1 cellular context compared by ENCODE assay signal in the genomic region with DNA sequence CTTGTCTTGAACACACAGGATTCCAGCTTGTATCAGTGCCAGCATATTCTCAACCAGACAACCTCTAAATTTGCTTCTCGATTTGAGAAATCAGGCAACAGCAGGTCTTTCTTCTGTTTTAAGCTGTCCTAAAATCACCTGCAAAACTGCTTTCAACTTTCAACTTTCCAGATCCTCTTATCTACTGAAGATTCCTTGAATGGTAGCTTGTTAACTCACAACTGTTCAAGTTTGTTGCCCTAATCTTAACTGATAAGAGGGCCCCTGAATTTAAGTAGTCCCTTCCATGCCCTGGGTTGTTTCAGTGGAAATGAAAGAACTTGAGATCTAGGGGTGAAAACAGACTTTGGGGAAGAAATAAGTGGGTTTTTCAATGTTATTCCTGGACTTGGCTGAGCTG.
TF ChIP-seq lines count a peak whose summit lies in the region.

No MANE protein-coding gene starts in this region.

TF ChIP-seq in K562, 482 proteins besides CTCF, POLR2A, EP300 and RAD21 (continues in another document):
- no peak for TF ChIP-seq ZFP36 (IDR thresholded peaks at IDR 0.05; ENCODE audit: low read depth, low read length, partially characterized antibody)
- TF ChIP-seq ZNF57 (CRISPR knock-in tag; IDR thresholded peaks at IDR 0.05): no peak
- no peak for TF ChIP-seq HBP1 (CRISPR knock-in tag; IDR thresholded peaks at IDR 0.05)
- no peak for TF ChIP-seq PPARD (CRISPR knock-in tag; IDR thresholded peaks at IDR 0.05)
- TF ChIP-seq, protein P1, sequence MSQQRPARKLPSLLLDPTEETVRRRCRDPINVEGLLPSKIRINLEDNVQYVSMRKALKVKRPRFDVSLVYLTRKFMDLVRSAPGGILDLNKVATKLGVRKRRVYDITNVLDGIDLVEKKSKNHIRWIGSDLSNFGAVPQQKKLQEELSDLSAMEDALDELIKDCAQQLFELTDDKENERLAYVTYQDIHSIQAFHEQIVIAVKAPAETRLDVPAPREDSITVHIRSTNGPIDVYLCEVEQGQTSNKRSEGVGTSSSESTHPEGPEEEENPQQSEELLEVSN (IDR thresholded peaks at IDR 0.05; ENCODE audit: borderline replicate concordance in 1 of 2, extremely low read depth in 1 of 2, insufficient read depth in 1 of 2, insufficient read length in 1 of 2, low read depth in 1 of 2, low read length in 1 of 2, poor library complexity in 1 of 2, severe bottlenecking in 1 of 2): no peak
- TF ChIP-seq USF2 (CRISPR knock-in tag; IDR thresholded peaks at IDR 0.05): no peak
- TF ChIP-seq USF1 (CRISPR knock-in tag; IDR thresholded peaks at IDR 0.05): no peak
- no peak for TF ChIP-seq ZNF347 (CRISPR knock-in tag; IDR thresholded peaks at IDR 0.05; ENCODE audit: low read depth)
- no peak for TF ChIP-seq HCFC1 (IDR thresholded peaks at IDR 0.05; ENCODE audit: low read depth, low read length)
- TF ChIP-seq GTF2F1 (IDR thresholded peaks at IDR 0.05; ENCODE audit: low read depth, low read length): no peak
- no peak for TF ChIP-seq BRD9 (IDR thresholded peaks at IDR 0.05; ENCODE audit: low read depth, partially characterized antibody)
- TF ChIP-seq NR2C2 (CRISPR knock-in tag; IDR thresholded peaks at IDR 0.05): no peak
- peak; percentile 63 for TF ChIP-seq NR2C2 (tag; IDR thresholded peaks at IDR 0.05)
- no peak for TF ChIP-seq PTTG1 (tag; IDR thresholded peaks at IDR 0.05; ENCODE audit: low read depth)
- peak; percentile 26; the same call in 1 of the 2 replicates for TF ChIP-seq TCF3 (CRISPR knock-in tag; IDR thresholded peaks at IDR 0.05)
- no peak for TF ChIP-seq TSHZ1 (CRISPR knock-in tag; IDR thresholded peaks at IDR 0.05)
- TF ChIP-seq L3MBTL2 (IDR thresholded peaks at IDR 0.05): no peak
- TF ChIP-seq NFYB (IDR thresholded peaks at IDR 0.05; ENCODE audit: extremely low read depth, insufficient read length): no peak
- TF ChIP-seq, protein P2, sequence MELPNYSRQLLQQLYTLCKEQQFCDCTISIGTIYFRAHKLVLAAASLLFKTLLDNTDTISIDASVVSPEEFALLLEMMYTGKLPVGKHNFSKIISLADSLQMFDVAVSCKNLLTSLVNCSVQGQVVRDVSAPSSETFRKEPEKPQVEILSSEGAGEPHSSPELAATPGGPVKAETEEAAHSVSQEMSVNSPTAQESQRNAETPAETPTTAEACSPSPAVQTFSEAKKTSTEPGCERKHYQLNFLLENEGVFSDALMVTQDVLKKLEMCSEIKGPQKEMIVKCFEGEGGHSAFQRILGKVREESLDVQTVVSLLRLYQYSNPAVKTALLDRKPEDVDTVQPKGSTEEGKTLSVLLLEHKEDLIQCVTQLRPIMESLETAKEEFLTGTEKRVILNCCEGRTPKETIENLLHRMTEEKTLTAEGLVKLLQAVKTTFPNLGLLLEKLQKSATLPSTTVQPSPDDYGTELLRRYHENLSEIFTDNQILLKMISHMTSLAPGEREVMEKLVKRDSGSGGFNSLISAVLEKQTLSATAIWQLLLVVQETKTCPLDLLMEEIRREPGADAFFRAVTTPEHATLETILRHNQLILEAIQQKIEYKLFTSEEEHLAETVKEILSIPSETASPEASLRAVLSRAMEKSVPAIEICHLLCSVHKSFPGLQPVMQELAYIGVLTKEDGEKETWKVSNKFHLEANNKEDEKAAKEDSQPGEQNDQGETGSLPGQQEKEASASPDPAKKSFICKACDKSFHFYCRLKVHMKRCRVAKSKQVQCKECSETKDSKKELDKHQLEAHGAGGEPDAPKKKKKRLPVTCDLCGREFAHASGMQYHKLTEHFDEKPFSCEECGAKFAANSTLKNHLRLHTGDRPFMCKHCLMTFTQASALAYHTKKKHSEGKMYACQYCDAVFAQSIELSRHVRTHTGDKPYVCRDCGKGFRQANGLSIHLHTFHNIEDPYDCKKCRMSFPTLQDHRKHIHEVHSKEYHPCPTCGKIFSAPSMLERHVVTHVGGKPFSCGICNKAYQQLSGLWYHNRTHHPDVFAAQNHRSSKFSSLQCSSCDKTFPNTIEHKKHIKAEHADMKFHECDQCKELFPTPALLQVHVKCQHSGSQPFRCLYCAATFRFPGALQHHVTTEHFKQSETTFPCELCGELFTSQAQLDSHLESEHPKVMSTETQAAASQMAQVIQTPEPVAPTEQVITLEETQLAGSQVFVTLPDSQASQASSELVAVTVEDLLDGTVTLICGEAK (IDR thresholded peaks at IDR 0.05): no peak
- TF ChIP-seq, protein P2 (CRISPR knock-in tag; IDR thresholded peaks at IDR 0.05): no peak
- TF ChIP-seq, protein P3, sequence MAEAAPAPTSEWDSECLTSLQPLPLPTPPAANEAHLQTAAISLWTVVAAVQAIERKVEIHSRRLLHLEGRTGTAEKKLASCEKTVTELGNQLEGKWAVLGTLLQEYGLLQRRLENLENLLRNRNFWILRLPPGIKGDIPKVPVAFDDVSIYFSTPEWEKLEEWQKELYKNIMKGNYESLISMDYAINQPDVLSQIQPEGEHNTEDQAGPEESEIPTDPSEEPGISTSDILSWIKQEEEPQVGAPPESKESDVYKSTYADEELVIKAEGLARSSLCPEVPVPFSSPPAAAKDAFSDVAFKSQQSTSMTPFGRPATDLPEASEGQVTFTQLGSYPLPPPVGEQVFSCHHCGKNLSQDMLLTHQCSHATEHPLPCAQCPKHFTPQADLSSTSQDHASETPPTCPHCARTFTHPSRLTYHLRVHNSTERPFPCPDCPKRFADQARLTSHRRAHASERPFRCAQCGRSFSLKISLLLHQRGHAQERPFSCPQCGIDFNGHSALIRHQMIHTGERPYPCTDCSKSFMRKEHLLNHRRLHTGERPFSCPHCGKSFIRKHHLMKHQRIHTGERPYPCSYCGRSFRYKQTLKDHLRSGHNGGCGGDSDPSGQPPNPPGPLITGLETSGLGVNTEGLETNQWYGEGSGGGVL (CRISPR knock-in tag; IDR thresholded peaks at IDR 0.05): no peak
- no peak for TF ChIP-seq MTA3 (IDR thresholded peaks at IDR 0.05; ENCODE audit: borderline replicate concordance)
- TF ChIP-seq ZNF668 (CRISPR knock-in tag; IDR thresholded peaks at IDR 0.05): no peak
- no peak for TF ChIP-seq ELF2 (CRISPR knock-in tag; IDR thresholded peaks at IDR 0.05)
- no peak for TF ChIP-seq CSDE1 (IDR thresholded peaks at IDR 0.05)
- TF ChIP-seq PHF21A (IDR thresholded peaks at IDR 0.05; ENCODE audit: borderline replicate concordance, low read depth): no peak
- TF ChIP-seq POLR2B (IDR thresholded peaks at IDR 0.05; ENCODE audit: low read depth, partially characterized antibody): no peak
- no peak for TF ChIP-seq ZNF766 (CRISPR knock-in tag; conservative IDR thresholded peaks at IDR 0.05)
- TF ChIP-seq, protein P4, sequence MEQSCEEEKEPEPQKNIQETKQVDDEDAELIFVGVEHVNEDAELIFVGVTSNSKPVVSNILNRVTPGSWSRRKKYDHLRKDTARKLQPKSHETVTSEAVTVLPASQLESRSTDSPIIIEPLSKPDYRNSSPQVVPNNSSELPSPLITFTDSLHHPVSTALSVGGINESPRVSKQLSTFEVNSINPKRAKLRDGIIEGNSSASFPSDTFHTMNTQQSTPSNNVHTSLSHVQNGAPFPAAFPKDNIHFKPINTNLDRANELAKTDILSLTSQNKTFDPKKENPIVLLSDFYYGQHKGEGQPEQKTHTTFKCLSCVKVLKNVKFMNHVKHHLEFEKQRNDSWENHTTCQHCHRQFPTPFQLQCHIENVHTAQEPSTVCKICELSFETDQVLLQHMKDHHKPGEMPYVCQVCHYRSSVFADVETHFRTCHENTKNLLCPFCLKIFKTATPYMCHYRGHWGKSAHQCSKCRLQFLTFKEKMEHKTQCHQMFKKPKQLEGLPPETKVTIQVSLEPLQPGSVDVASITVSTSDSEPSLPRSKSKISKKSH (CRISPR knock-in tag; IDR thresholded peaks at IDR 0.05): no peak
- TF ChIP-seq, protein P5, sequence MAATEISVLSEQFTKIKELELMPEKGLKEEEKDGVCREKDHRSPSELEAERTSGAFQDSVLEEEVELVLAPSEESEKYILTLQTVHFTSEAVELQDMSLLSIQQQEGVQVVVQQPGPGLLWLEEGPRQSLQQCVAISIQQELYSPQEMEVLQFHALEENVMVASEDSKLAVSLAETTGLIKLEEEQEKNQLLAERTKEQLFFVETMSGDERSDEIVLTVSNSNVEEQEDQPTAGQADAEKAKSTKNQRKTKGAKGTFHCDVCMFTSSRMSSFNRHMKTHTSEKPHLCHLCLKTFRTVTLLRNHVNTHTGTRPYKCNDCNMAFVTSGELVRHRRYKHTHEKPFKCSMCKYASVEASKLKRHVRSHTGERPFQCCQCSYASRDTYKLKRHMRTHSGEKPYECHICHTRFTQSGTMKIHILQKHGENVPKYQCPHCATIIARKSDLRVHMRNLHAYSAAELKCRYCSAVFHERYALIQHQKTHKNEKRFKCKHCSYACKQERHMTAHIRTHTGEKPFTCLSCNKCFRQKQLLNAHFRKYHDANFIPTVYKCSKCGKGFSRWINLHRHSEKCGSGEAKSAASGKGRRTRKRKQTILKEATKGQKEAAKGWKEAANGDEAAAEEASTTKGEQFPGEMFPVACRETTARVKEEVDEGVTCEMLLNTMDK (IDR thresholded peaks at IDR 0.05; ENCODE audit: borderline replicate concordance, insufficient read depth, low read depth, low read length, poor library complexity, severe bottlenecking): no peak
- TF ChIP-seq SMARCB1 (IDR thresholded peaks at IDR 0.05; ENCODE audit: insufficient read length, low read depth): no peak
- 0 out of 2 replicates have a peak, but pooled peaks have one; percentile 29 for TF ChIP-seq NR2C1 (IDR thresholded peaks at IDR 0.05)
- peak; percentile 64; the same call in 1 of the 2 replicates for TF ChIP-seq NR2C1 (tag; IDR thresholded peaks at IDR 0.05)
- no peak for TF ChIP-seq ARHGAP35 (IDR thresholded peaks at IDR 0.05; ENCODE audit: partially characterized antibody)
- no peak for TF ChIP-seq CHCHD3 (CRISPR knock-in tag; IDR thresholded peaks at IDR 0.05)
- no peak for TF ChIP-seq CTBP1 (IDR thresholded peaks at IDR 0.05; ENCODE audit: borderline replicate concordance)
- no peak for TF ChIP-seq ETV1 (tag; conservative IDR thresholded peaks at IDR 0.05; ENCODE audit: low read depth)
